8 cellular contexts compared by ENCODE assay signal in genomic region chr2:54672587-54673456, GRCh38. TPM values are rescaled to one million over a fixed set of nuclear protein-coding genes. Genes with fewer than 3 reads are reported as not detected.
A peak's percentile ranks its signal among the peaks of the same experiment; 100 is the strongest.
DNase-seq lines count a peak whose midpoint lies in the region; ATAC-seq and TF ChIP-seq lines count a peak whose summit lies in the region.

No MANE protein-coding gene starts in this region.

- no peaks in the 10 kb centered on the region for H3K27me3 ChIP-seq in dorsolateral prefrontal cortex
- no peaks in the 10 kb centered on the region for H3K27me3 ChIP-seq in neutrophil

- H3K9me3 ChIP-seq in neutrophil, result no peaks in the 10 kb centered on the region

- peak overlapping the region; percentile 21 for H3K4me3 Mint-ChIP-seq in T-helper 2 cell treated with Interferon-gamma antibody and Interleukin-4, amounts not matched to agents 5 μg/mL and 100 μg/mL, for 36 hours

- peaks cover 37 to 52% of the 10 kb centered on the region in 2 experiments for H3K4me1 ChIP-seq in neutrophil (ENCODE audit: control insufficient read depth in 1 of 2, insufficient read depth in 1 of 2, low read depth in 1 of 2, low read length in 1 of 2)

- peaks cover 26% of the 10 kb centered on the region for H3K27me3 Mint-ChIP-seq in T-helper 2 cell treated with Interferon-gamma antibody and Interleukin-4, amounts not matched to agents 5 μg/mL and 100 μg/mL, for 36 hours (ENCODE audit: low read depth)

- no peaks in the 10 kb centered on the region for H3K9me3 Mint-ChIP-seq in T-helper 2 cell treated with Interferon-gamma antibody and Interleukin-4, amounts not matched to agents 5 μg/mL and 100 μg/mL, for 36 hours

- no peak for TF ChIP-seq CTCF in dorsolateral prefrontal cortex (IDR thresholded peaks at IDR 0.05 in 54 of 56, conservative IDR thresholded peaks at IDR 0.05 in 2 of 56; ENCODE audit: low read depth in 1 of 56, partially characterized antibody in 56 of 56)
- TF ChIP-seq CTCF in neutrophil (IDR thresholded peaks at IDR 0.05), result no peak

- peaks cover 37% of the 10 kb centered on the region for H3K36me3 Mint-ChIP-seq in T-helper 2 cell treated with Interferon-gamma antibody and Interleukin-4, amounts not matched to agents 5 μg/mL and 100 μg/mL, for 36 hours (ENCODE audit: low read depth)

- peak; percentile 40 for ATAC-seq in HG03469 (IDR thresholded peaks at IDR 0.05; ENCODE audit: unreplicated experiment)

- no peak for DNase-seq in T-helper 2 cell treated with Interferon-gamma antibody and Interleukin-4, amounts not matched to agents 5 μg/mL and 100 μg/mL, for 36 hours (ENCODE audit: low spot score)
- DNase-seq in T-helper 2 cell, result no peak
- no peak for DNase-seq in dorsolateral prefrontal cortex
- DNase-seq in LoVo (ENCODE audit: low spot score), result no peak
- DNase-seq in NCI-H1694 treated with DMSO at 0.1 percent for 48 hours (lab: John Stamatoyannopoulos, UW), result no peak
- DNase-seq in posterior vena cava (ENCODE audit: low spot score), result no peak

- intact Hi-C loops in dorsolateral prefrontal cortex (cut with DNase I) (loop anchor here in 1 of 2 donors (5.0 kb wide), 1 partner anchor 341 kb away; a partner anchor contains a TSS), posterior vena cava (cut with DNase I) (no loop called here)

- peaks cover 21% of the 10 kb centered on the region for H3K4me1 Mint-ChIP-seq in T-helper 2 cell treated with Interferon-gamma antibody and Interleukin-4, amounts not matched to agents 5 μg/mL and 100 μg/mL, for 36 hours (ENCODE audit: low read depth)

- H3K27ac Mint-ChIP-seq in T-helper 2 cell treated with Interferon-gamma antibody and Interleukin-4, amounts not matched to agents 5 μg/mL and 100 μg/mL, for 36 hours, result peak overlapping the region; percentile 32

- H3K4me3 ChIP-seq in dorsolateral prefrontal cortex (peak overlapping the region in 4 of 59 donors; percentile 3 to 28 (median 18)), neutrophil (ENCODE audit: low read depth in 1 of 2, low read length in 1 of 2) (peak overlapping the region; percentile 16)

- H3K36me3 ChIP-seq in neutrophil, result peaks cover 16% of the 10 kb centered on the region

- H3K27ac ChIP-seq in dorsolateral prefrontal cortex (peak overlapping the region; percentile 24 to 96 (median 82)), neutrophil (peak overlapping the region; percentile 58)

RNA-seq across cellular contexts. Expression of gene EML6, which starts 50.6 kb away (rescaled TPM):
- total RNA-seq in dorsolateral prefrontal cortex (10 to 100 TPM; 19.0 to 50.3 (median 33.2) TPM), posterior vena cava (10 to 100 TPM in 1 of 2 donors, 1 to 10 TPM in 1; 3.2 to 12.1 TPM)
